In the genomic region with DNA sequence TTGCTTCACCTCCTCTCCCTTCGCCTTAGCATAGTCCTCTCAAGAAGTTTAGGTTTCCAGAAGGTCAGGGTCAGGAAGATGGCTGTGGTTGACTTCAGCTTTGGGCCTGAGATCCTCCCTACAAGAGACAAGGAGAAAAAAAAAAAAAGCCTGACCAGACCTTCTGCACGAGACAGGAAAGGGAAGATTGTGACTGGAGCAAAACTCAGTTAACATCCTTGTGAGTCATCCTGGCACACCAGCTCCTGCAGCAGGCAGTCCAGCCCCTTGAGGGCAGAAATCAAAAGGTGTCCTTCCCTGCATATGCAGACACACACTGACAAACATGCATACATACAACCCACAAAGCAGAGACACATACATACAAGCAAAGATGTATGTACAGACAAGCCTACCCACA, we compare ENCODE assay signal across 2 cellular contexts.
TF ChIP-seq lines count a peak whose summit lies in the region.

No MANE protein-coding gene starts in this region.

TF ChIP-seq in IMR-90, 13 proteins besides CTCF, POLR2A, EP300 and RAD21:
- TF ChIP-seq RFX5 (IDR thresholded peaks at IDR 0.05; ENCODE audit: low read depth, low read length): no peak
- no peak for TF ChIP-seq MAFK (IDR thresholded peaks at IDR 0.05; ENCODE audit: low read depth, low read length)
- peak; percentile 95 for TF ChIP-seq BHLHE40 (IDR thresholded peaks at IDR 0.05; ENCODE audit: low read depth, low read length)

TF ChIP-seq in GM23338, 12 proteins besides CTCF, POLR2A, EP300 and RAD21:
- TF ChIP-seq JUNB (IDR thresholded peaks at IDR 0.05; ENCODE audit: unreplicated experiment): no peak
- TF ChIP-seq ZNF114 (CRISPR knock-in tag; IDR thresholded peaks at IDR 0.05): no peak
- TF ChIP-seq EZH2 (IDR thresholded peaks at IDR 0.05; ENCODE audit: low read depth, unreplicated experiment): no peak
- TF ChIP-seq, protein P1, sequence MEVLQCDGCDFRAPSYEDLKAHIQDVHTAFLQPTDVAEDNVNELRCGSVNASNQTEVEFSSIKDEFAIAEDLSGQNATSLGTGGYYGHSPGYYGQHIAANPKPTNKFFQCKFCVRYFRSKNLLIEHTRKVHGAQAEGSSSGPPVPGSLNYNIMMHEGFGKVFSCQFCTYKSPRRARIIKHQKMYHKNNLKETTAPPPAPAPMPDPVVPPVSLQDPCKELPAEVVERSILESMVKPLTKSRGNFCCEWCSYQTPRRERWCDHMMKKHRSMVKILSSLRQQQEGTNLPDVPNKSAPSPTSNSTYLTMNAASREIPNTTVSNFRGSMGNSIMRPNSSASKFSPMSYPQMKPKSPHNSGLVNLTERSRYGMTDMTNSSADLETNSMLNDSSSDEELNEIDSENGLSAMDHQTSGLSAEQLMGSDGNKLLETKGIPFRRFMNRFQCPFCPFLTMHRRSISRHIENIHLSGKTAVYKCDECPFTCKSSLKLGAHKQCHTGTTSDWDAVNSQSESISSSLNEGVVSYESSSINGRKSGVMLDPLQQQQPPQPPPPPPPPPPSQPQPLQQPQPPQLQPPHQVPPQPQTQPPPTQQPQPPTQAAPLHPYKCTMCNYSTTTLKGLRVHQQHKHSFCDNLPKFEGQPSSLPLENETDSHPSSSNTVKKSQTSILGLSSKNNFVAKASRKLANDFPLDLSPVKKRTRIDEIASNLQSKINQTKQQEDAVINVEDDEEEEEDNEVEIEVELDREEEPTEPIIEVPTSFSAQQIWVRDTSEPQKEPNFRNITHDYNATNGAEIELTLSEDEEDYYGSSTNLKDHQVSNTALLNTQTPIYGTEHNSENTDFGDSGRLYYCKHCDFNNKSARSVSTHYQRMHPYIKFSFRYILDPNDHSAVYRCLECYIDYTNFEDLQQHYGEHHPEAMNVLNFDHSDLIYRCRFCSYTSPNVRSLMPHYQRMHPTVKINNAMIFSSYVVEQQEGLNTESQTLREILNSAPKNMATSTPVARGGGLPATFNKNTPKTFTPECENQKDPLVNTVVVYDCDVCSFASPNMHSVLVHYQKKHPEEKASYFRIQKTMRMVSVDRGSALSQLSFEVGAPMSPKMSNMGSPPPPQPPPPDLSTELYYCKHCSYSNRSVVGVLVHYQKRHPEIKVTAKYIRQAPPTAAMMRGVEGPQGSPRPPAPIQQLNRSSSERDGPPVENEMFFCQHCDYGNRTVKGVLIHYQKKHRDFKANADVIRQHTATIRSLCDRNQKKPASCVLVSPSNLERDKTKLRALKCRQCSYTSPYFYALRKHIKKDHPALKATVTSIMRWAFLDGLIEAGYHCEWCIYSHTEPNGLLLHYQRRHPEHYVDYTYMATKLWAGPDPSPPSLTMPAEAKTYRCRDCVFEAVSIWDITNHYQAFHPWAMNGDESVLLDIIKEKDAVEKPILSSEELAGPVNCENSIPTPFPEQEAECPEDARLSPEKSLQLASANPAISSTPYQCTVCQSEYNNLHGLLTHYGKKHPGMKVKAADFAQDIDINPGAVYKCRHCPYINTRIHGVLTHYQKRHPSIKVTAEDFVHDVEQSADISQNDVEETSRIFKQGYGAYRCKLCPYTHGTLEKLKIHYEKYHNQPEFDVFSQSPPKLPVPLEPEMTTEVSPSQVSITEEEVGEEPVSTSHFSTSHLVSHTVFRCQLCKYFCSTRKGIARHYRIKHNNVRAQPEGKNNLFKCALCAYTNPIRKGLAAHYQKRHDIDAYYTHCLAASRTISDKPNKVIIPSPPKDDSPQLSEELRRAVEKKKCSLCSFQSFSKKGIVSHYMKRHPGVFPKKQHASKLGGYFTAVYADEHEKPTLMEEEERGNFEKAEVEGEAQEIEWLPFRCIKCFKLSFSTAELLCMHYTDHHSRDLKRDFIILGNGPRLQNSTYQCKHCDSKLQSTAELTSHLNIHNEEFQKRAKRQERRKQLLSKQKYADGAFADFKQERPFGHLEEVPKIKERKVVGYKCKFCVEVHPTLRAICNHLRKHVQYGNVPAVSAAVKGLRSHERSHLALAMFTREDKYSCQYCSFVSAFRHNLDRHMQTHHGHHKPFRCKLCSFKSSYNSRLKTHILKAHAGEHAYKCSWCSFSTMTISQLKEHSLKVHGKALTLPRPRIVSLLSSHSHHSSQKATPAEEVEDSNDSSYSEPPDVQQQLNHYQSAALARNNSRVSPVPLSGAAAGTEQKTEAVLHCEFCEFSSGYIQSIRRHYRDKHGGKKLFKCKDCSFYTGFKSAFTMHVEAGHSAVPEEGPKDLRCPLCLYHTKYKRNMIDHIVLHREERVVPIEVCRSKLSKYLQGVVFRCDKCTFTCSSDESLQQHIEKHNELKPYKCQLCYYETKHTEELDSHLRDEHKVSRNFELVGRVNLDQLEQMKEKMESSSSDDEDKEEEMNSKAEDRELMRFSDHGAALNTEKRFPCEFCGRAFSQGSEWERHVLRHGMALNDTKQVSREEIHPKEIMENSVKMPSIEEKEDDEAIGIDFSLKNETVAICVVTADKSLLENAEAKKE (CRISPR knock-in tag; IDR thresholded peaks at IDR 0.05): no peak
- TF ChIP-seq EZH2phosphoT487 (IDR thresholded peaks at IDR 0.05; ENCODE audit: unreplicated experiment): no peak
- TF ChIP-seq, protein P2, sequence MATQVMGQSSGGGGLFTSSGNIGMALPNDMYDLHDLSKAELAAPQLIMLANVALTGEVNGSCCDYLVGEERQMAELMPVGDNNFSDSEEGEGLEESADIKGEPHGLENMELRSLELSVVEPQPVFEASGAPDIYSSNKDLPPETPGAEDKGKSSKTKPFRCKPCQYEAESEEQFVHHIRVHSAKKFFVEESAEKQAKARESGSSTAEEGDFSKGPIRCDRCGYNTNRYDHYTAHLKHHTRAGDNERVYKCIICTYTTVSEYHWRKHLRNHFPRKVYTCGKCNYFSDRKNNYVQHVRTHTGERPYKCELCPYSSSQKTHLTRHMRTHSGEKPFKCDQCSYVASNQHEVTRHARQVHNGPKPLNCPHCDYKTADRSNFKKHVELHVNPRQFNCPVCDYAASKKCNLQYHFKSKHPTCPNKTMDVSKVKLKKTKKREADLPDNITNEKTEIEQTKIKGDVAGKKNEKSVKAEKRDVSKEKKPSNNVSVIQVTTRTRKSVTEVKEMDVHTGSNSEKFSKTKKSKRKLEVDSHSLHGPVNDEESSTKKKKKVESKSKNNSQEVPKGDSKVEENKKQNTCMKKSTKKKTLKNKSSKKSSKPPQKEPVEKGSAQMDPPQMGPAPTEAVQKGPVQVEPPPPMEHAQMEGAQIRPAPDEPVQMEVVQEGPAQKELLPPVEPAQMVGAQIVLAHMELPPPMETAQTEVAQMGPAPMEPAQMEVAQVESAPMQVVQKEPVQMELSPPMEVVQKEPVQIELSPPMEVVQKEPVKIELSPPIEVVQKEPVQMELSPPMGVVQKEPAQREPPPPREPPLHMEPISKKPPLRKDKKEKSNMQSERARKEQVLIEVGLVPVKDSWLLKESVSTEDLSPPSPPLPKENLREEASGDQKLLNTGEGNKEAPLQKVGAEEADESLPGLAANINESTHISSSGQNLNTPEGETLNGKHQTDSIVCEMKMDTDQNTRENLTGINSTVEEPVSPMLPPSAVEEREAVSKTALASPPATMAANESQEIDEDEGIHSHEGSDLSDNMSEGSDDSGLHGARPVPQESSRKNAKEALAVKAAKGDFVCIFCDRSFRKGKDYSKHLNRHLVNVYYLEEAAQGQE (IDR thresholded peaks at IDR 0.05; ENCODE audit: unreplicated experiment): no peak
- TF ChIP-seq NANOG (IDR thresholded peaks at IDR 0.05; ENCODE audit: borderline replicate concordance): no peak
- no peak for TF ChIP-seq POLR2AphosphoS5 (IDR thresholded peaks at IDR 0.05; ENCODE audit: low read depth)
- TF ChIP-seq STAT1 (IDR thresholded peaks at IDR 0.05; ENCODE audit: unreplicated experiment): no peak
- TF ChIP-seq ZNF331 (CRISPR knock-in tag; IDR thresholded peaks at IDR 0.05; ENCODE audit: low read depth): no peak
- TF ChIP-seq CREB1 (CRISPR knock-in tag; IDR thresholded peaks at IDR 0.05; ENCODE audit: low read depth): no peak
- TF ChIP-seq, protein P3, sequence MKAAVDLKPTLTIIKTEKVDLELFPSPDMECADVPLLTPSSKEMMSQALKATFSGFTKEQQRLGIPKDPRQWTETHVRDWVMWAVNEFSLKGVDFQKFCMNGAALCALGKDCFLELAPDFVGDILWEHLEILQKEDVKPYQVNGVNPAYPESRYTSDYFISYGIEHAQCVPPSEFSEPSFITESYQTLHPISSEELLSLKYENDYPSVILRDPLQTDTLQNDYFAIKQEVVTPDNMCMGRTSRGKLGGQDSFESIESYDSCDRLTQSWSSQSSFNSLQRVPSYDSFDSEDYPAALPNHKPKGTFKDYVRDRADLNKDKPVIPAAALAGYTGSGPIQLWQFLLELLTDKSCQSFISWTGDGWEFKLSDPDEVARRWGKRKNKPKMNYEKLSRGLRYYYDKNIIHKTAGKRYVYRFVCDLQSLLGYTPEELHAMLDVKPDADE (IDR thresholded peaks at IDR 0.05): no peak
TF ChIP-seq in GM23338: peak in this region for 0.
